Comparison of ENCODE assay signal across 25 cellular contexts in genomic region chr6:93403390-93403789, GRCh38. TPM values are rescaled to one million over a fixed set of nuclear protein-coding genes. Genes with fewer than 3 reads are reported as not detected.
DNase-seq lines count a peak whose midpoint lies in the region; ATAC-seq and TF ChIP-seq lines count a peak whose summit lies in the region.
"Had no signal": no experiment of that assay in that cellular context is flagged by ENCODE, and none has a peak within 500 bp of the region (broad histone marks: within the 10 kb centered on the region; RNA-seq: fewer than 3 reads in every experiment).

No MANE protein-coding gene starts in this region.

- peaks cover 9% of the 10 kb centered on the region for H3K4me1 Mint-ChIP-seq in WTC11
- peaks cover 32% of the 10 kb centered on the region for H3K4me1 Mint-ChIP-seq in neural progenitor cell
- H3K4me1 Mint-ChIP-seq: CD14-positive monocyte; CD4-positive, alpha-beta memory T cell; CD4-positive, CD25-positive, alpha-beta regulatory T cell; CD8-positive, alpha-beta memory T cell had no signal

- peaks cover 25% of the 10 kb centered on the region; the same call in 1 of the 2 replicates for H3K4me1 ChIP-seq in HEK293 (ENCODE audit: control insufficient read depth, insufficient read depth, low read length)
- H3K4me1 ChIP-seq in neural progenitor cell, result no peaks in the 10 kb centered on the region
- H3K4me1 ChIP-seq: BE2C, BLaER1 had no signal

- H3K79me2 ChIP-seq in neural progenitor cell (ENCODE audit: low read depth), result peaks cover 99% of the 10 kb centered on the region

- H3K27ac ChIP-seq in HEK293 (ENCODE audit: extremely low read depth, low read depth, low read length) (no peak overlapping the region), neural progenitor cell (peak overlapping the region; percentile 25), caudate nucleus (ENCODE audit: low read depth, low read length) (no peak overlapping the region)
- H3K27ac ChIP-seq: BLaER1 had no signal

- H3K9ac ChIP-seq in neural progenitor cell, result no peak overlapping the region
- H3K9ac ChIP-seq: BLaER1 had no signal

- CTCF ChIA-PET in HEK293 (lab: Yijun Ruan, JAX) (interaction anchor here (0.7 kb wide), 1 partner anchor 123 kb away, joined by 4 read pairs; no protein-coding TSS in a partner anchor), WTC11 (lab: Charles Lee) (interaction anchor here (0.6 to 2.1 kb wide), 3 partner anchors 15 to 39 kb away, joined by 3 to 10 read pairs (median 3); no protein-coding TSS in a partner anchor)

- H3K36me3 Mint-ChIP-seq in WTC11 (no peaks in the 10 kb centered on the region), neural progenitor cell (peaks cover 14% of the 10 kb centered on the region)
- H3K36me3 Mint-ChIP-seq: CD14-positive monocyte; CD4-positive, alpha-beta memory T cell; CD4-positive, CD25-positive, alpha-beta regulatory T cell; CD8-positive, alpha-beta memory T cell had no signal

- H3K4me3 ChIP-seq in HEK293 (ENCODE audit: low read depth, low read length) (no peak overlapping the region), neural progenitor cell (no peak overlapping the region)
- H3K4me3 ChIP-seq: BLaER1, GM12878 had no signal

- peaks cover 13% of the 10 kb centered on the region for H4K20me1 ChIP-seq in neural progenitor cell (ENCODE audit: low read depth)
- H4K20me1 ChIP-seq: BLaER1 had no signal

- peaks cover 7% of the 10 kb centered on the region for H3F3A ChIP-seq in neural progenitor cell (ENCODE audit: low read depth)

- H2AFZ ChIP-seq in neural progenitor cell (replicated peaks), result no peak overlapping the region

- no peaks in the 10 kb centered on the region for H3K27me3 ChIP-seq in neural progenitor cell
- H3K27me3 ChIP-seq: BLaER1 had no signal

- no peak overlapping the region for H3K27ac Mint-ChIP-seq in WTC11
- H3K27ac Mint-ChIP-seq in neural progenitor cell, result no peak overlapping the region
- H3K27ac Mint-ChIP-seq: CD14-positive monocyte; CD4-positive, alpha-beta memory T cell; CD4-positive, CD25-positive, alpha-beta regulatory T cell; CD8-positive, alpha-beta memory T cell had no signal

- POLR2A ChIA-PET in HEK293 (lab: Yijun Ruan, JAX) (interaction anchor here (4.8 kb wide), 1 partner anchor 15 kb away, joined by 37 read pairs; the partner anchor contains the start of gene EPHA7), WTC11 (lab: Charles Lee) (interaction anchor here (0.7 kb wide), 1 partner anchor 17 kb away, joined by 5 read pairs; no protein-coding TSS in a partner anchor)

- no peak overlapping the region for H3K4me2 ChIP-seq in neural progenitor cell
- H3K4me2 ChIP-seq: BLaER1 had no signal

- no peak for TF ChIP-seq CTCF in HEK293 (tag by site-specific recombination; IDR thresholded peaks at IDR 0.05)
- no peak for TF ChIP-seq CTCF in WTC11 (IDR thresholded peaks at IDR 0.05)
- TF ChIP-seq CTCF in neural progenitor cell (IDR thresholded peaks at IDR 0.05), result no peak

- H3K36me3 ChIP-seq in HEK293 (ENCODE audit: control insufficient read depth in 2 of 2, insufficient read depth in 1 of 2, low read length in 2 of 2) (peaks cover 0 to 3% of the 10 kb centered on the region in 2 experiments), neural progenitor cell (peaks cover 22% of the 10 kb centered on the region)
- H3K36me3 ChIP-seq: BE2C, BLaER1 had no signal

- H3K9me3 ChIP-seq in HEK293 (ENCODE audit: control insufficient read depth, insufficient read depth, low read depth, low read length) (no peaks in the 10 kb centered on the region), neural progenitor cell (ENCODE audit: low read depth) (no peaks in the 10 kb centered on the region)
- H3K9me3 ChIP-seq: BE2C, BLaER1 had no signal

- H3K4me3 Mint-ChIP-seq in WTC11, result no peak overlapping the region
- H3K4me3 Mint-ChIP-seq in neural progenitor cell, result no peak overlapping the region
- H3K4me3 Mint-ChIP-seq: CD4-positive, alpha-beta memory T cell; CD4-positive, CD25-positive, alpha-beta regulatory T cell; CD8-positive, alpha-beta memory T cell had no signal

- H3K9me3 Mint-ChIP-seq in WTC11 (no peaks in the 10 kb centered on the region), neural progenitor cell (no peaks in the 10 kb centered on the region)
- H3K9me3 Mint-ChIP-seq: CD14-positive monocyte had no signal

- H3K27me3 Mint-ChIP-seq in WTC11 (ENCODE audit: low read depth) (no peaks in the 10 kb centered on the region; the same call in 1 of the 2 replicates), neural progenitor cell (ENCODE audit: insufficient read depth, low read depth) (no peaks in the 10 kb centered on the region)
- H3K27me3 Mint-ChIP-seq: CD4-positive, alpha-beta memory T cell; CD4-positive, CD25-positive, alpha-beta regulatory T cell; CD8-positive, alpha-beta memory T cell had no signal

- ATAC-seq in WTC11 (peak; percentile 65), HG02884 (IDR thresholded peaks at IDR 0.05; ENCODE audit: unreplicated experiment) (no peak)
- ATAC-seq: GM12878 had no signal

- DNase-seq in WTC11 (ENCODE audit: low spot score), result no peak
- DNase-seq in neural progenitor cell (ENCODE audit: low spot score), result no peak
- no peak for DNase-seq in stimulated activated CD8-positive, alpha-beta memory T cell treated with anti-CD3 and anti-CD28 coated beads, Interleukin-4, amount 100 ng/mL, for 48 hours
- DNase-seq in middle frontal gyrus (ENCODE audit: extremely low spot score, low spot score), result no peak
- DNase-seq in caudate nucleus (lab: John Stamatoyannopoulos, UW), result no peak
- DNase-seq: 8988T; ACHN; BE2C; C1 segment of cervical spinal cord; CD4-positive, alpha-beta memory T cell; CD4-positive, CD25-positive, alpha-beta regulatory T cell; CD8-positive, alpha-beta memory T cell; COR-L47; DMS 273 treated with DMSO at 0.1 percent for 48 hours; DMS153; DMS53; DMS79; DND-41; EL; GDM1 had no signal

TF ChIP-seq in HEK293, 187 proteins besides CTCF, POLR2A, EP300 and RAD21:
- peak; percentile 30; the same call in 1 of the 2 replicates for TF ChIP-seq ZBTB17 (tag by site-specific recombination; IDR thresholded peaks at IDR 0.05)
- TF ChIP-seq ZEB2 (tag by site-specific recombination; IDR thresholded peaks at IDR 0.05), result peak; percentile 21; the same call in 1 of the 2 replicates
- no peak for TF ChIP-seq BCL11A (tag by site-specific recombination; IDR thresholded peaks at IDR 0.05; ENCODE audit: low read depth)

TF ChIP-seq in WTC11, 78 proteins besides CTCF, POLR2A, EP300 and RAD21:
- TF ChIP-seq PRDM15 (CRISPR knock-in tag; IDR thresholded peaks at IDR 0.05) (no peak), ZNF281 (CRISPR knock-in tag; IDR thresholded peaks at IDR 0.05) (no peak)
TF ChIP-seq in WTC11: peak in this region for 0.

RNA-seq across cellular contexts. Expression of gene EPHA7, which starts 16.0 kb away (rescaled TPM):
- total RNA-seq in WTC11 (2021), result 7.4 to 9.6 TPM (median 7.9 TPM) in 3 replicates
- 47.6 and 80.7 TPM in 2 replicates for total RNA-seq in neural progenitor cell (ENCODE audit: low replicate concordance)
- total RNA-seq: CD4-positive, alpha-beta memory T cell; CD4-positive, CD25-positive, alpha-beta regulatory T cell; CD8-positive, alpha-beta memory T cell; GM12878 had no signal
